ENCODE assay signal across 9 cellular contexts in genomic region chr2:224894356-224894755, GRCh38.
DNase-seq lines count a peak whose midpoint lies in the region; ATAC-seq and FAIRE-seq lines count a peak whose summit lies in the region.
"Had no signal": no experiment of that assay in that cellular context is flagged by ENCODE, and none has a peak within 500 bp of the region (broad histone marks: within the 10 kb centered on the region; RNA-seq: fewer than 3 reads in every experiment).

No MANE protein-coding gene starts in this region.

- H3K4me3 ChIP-seq in small intestine (ENCODE audit: low read depth in 1 of 2, low read length in 2 of 2): no peak overlapping the region

- intact Hi-C loops in activated CD4-positive, alpha-beta T cell treated with anti-CD3 and anti-CD28 coated beads for 36 hours (cut with DNase I, micrococcal nuclease): loop anchor here in 1 of 2 experiments (2.0 kb wide), 1 partner anchor 44 kb away; no protein-coding TSS in a partner anchor

- H3K27ac Mint-ChIP-seq in activated CD4-positive, alpha-beta T cell treated with anti-CD3 and anti-CD28 coated beads for 36 hours: peak overlapping the region; percentile 82

- CTCF ChIA-PET in activated CD4-positive, alpha-beta T cell treated with anti-CD3 and anti-CD28 coated beads for 36 hours (lab: Charles Lee): interaction anchor here (0.8 to 2.1 kb wide), 3 partner anchors 10 to 27 kb away, joined by 3 to 8 read pairs (median 4); no protein-coding TSS in a partner anchor

- no peaks in the 10 kb centered on the region for H3K27me3 ChIP-seq in small intestine (ENCODE audit: control insufficient read depth in 2 of 2, insufficient read depth in 2 of 2, low read length in 2 of 2)

- no peaks in the 10 kb centered on the region for H3K9me3 Mint-ChIP-seq in activated CD4-positive, alpha-beta T cell treated with anti-CD3 and anti-CD28 coated beads for 36 hours (ENCODE audit: low read depth)

- no peak for FAIRE-seq in small intestine (lab: Jason Lieb, UNC)
- FAIRE-seq: A204.1 had no signal

- no peak overlapping the region for H3K27ac ChIP-seq in small intestine (ENCODE audit: low read depth in 1 of 2, low read length in 1 of 2)

- peak; percentile 54 for ATAC-seq in activated CD4-positive, alpha-beta T cell treated with anti-CD3 and anti-CD28 coated beads for 36 hours
- peak; percentile 89 for ATAC-seq in HG02885 (IDR thresholded peaks at IDR 0.05; ENCODE audit: poor library complexity, unreplicated experiment)

- no peak overlapping the region for H3K4me3 Mint-ChIP-seq in activated CD4-positive, alpha-beta T cell treated with anti-CD3 and anti-CD28 coated beads for 36 hours

- no peaks in the 10 kb centered on the region for H3K27me3 Mint-ChIP-seq in activated CD4-positive, alpha-beta T cell treated with anti-CD3 and anti-CD28 coated beads for 36 hours

- 54 to 72% (median 66%) methylated on average over 3 of the region's 3 CpGs for WGBS in small intestine, 3 donors

- peaks cover 71% of the 10 kb centered on the region for H3K36me3 Mint-ChIP-seq in activated CD4-positive, alpha-beta T cell treated with anti-CD3 and anti-CD28 coated beads for 36 hours (ENCODE audit: low read depth)

- H3K9me3 ChIP-seq in small intestine (ENCODE audit: control insufficient read depth, low read depth): no peaks in the 10 kb centered on the region

- POLR2A ChIA-PET in activated CD4-positive, alpha-beta T cell treated with anti-CD3 and anti-CD28 coated beads for 36 hours (lab: Charles Lee): no interaction called here

- H3K4me1 ChIP-seq in small intestine (ENCODE audit: control insufficient read depth in 2 of 2, insufficient read depth in 1 of 2, low read depth in 1 of 2, low read length in 1 of 2): no peaks in the 10 kb centered on the region

- peaks cover 54% of the 10 kb centered on the region for H3K4me1 Mint-ChIP-seq in activated CD4-positive, alpha-beta T cell treated with anti-CD3 and anti-CD28 coated beads for 36 hours

- H3K36me3 ChIP-seq in small intestine (ENCODE audit: control insufficient read depth in 2 of 2, insufficient read depth in 2 of 2, low read length in 2 of 2): peaks cover 0 to 2% of the 10 kb centered on the region in 2 donors

- DNase-seq in activated CD4-positive, alpha-beta T cell treated with anti-CD3 and anti-CD28 coated beads for 36 hours: no peak
- no peak for DNase-seq in activated CD4-positive, alpha-beta T cell treated with anti-CD3 and anti-CD28 coated beads for 4 hours
- peak; percentile 89 for DNase-seq in SIG-M5 (lab: John Stamatoyannopoulos, UW)
- peak; percentile 29 for DNase-seq in small intestine
- no peak for DNase-seq in DMS79 treated with DMSO at 0.1 percent for 48 hours (lab: John Stamatoyannopoulos, UW)
- no peak for DNase-seq in NCI-H510A treated with DMSO at 0.1 percent for 48 hours (lab: John Stamatoyannopoulos, UW)
- no peak for DNase-seq in AG20443 (ENCODE audit: low spot score)

Comparison
In these comparisons a context has a peak if more than half of its experiments do, and no peak if none do; other contexts are left out.
1. DNase-seq: peak in SIG-M5 (single experiment) and small intestine (single experiment); none in activated CD4-positive, alpha-beta T cell treated with anti-CD3 and anti-CD28 coated beads for 36 hours (single experiment), activated CD4-positive, alpha-beta T cell treated with anti-CD3 and anti-CD28 coated beads for 4 hours (0 of 2), DMS79 treated with DMSO at 0.1 percent for 48 hours (single experiment), NCI-H510A treated with DMSO at 0.1 percent for 48 hours (single experiment) and AG20443 (single experiment).